In genomic region chr6:108559884-108560462, GRCh38 we compare ENCODE assay signal across 8 cellular contexts. TPM values are rescaled to one million over a fixed set of nuclear protein-coding genes. Genes with fewer than 3 reads are reported as not detected.
DNase-seq lines count a peak whose midpoint lies in the region; ATAC-seq, FAIRE-seq and TF ChIP-seq lines count a peak whose summit lies in the region.

No MANE protein-coding gene starts in this region.

- H3K27me3 Mint-ChIP-seq in activated naive CD4-positive, alpha-beta T cell treated with anti-CD3 and anti-CD28 coated beads, Interleukin-2, amount 50 U/mL, for 24 hours, result no peaks in the 10 kb centered on the region

- no peak for FAIRE-seq in GM12891 (lab: Jason Lieb, UNC)

- H3K27ac Mint-ChIP-seq in activated naive CD4-positive, alpha-beta T cell treated with anti-CD3 and anti-CD28 coated beads, Interleukin-2, amount 50 U/mL, for 24 hours, result peak overlapping the region; percentile 35

- CTCF ChIA-PET in HCT116 (lab: Charles Lee), result interaction anchor here (0.8 to 1.5 kb wide), 4 partner anchors 61 to 535 kb away, joined by 3 read pairs; partner anchors contain the start of genes CEP57L1 and SESN1

- TSS peak; percentile 95 for BruUV-seq in HCT116 (replicated peaks; lab: Mats Ljungman, UMichigan)

- H3K79me2 ChIP-seq in HCT116 (ENCODE audit: insufficient read depth, low read length), result peaks cover 34% of the 10 kb centered on the region

- no peaks in the 10 kb centered on the region for H3K9me3 Mint-ChIP-seq in activated naive CD4-positive, alpha-beta T cell treated with anti-CD3 and anti-CD28 coated beads, Interleukin-2, amount 50 U/mL, for 24 hours

- peaks cover 2% of the 10 kb centered on the region; the same call in 1 of the 2 replicates for H4K20me1 ChIP-seq in HCT116 (ENCODE audit: insufficient read depth)

- H3K4me1 Mint-ChIP-seq in activated naive CD4-positive, alpha-beta T cell treated with anti-CD3 and anti-CD28 coated beads, Interleukin-2, amount 50 U/mL, for 24 hours, result peaks cover 34% of the 10 kb centered on the region

- POLR2A ChIA-PET in HCT116 (lab: Charles Lee), result interaction anchor here (0.8 to 1.6 kb wide), 8 partner anchors 60 to 535 kb away, joined by 3 to 5 read pairs (median 4); partner anchors contain the start of genes ARMC2, CEP57L1 and SESN1

- H3K4me3 ChIP-seq in HCT116 (replicated peaks in 1 of 2; ENCODE audit: low read depth in 1 of 2, low read length in 2 of 2), result peak overlapping the region; percentile 86
- H3K4me3 ChIP-seq in neuron (ENCODE audit: low read length), result peak overlapping the region; percentile 74

- peak overlapping the region; percentile 95 for H3K4me3 Mint-ChIP-seq in activated naive CD4-positive, alpha-beta T cell treated with anti-CD3 and anti-CD28 coated beads, Interleukin-2, amount 50 U/mL, for 24 hours

- peak overlapping the region; percentile 92 for H3K4me2 ChIP-seq in HCT116 (ENCODE audit: low read length)

- H3K4me1 ChIP-seq in HCT116 (ENCODE audit: control insufficient read depth in 1 of 2, insufficient read depth in 2 of 2, low read length in 2 of 2) (peaks cover 35 to 54% of the 10 kb centered on the region in 2 experiments), foreskin keratinocyte (peaks cover 28% of the 10 kb centered on the region), neuron (ENCODE audit: insufficient read depth, low read length) (peaks cover 16% of the 10 kb centered on the region)

- no peaks in the 10 kb centered on the region for H3K36me3 ChIP-seq in HCT116 (ENCODE audit: control insufficient read depth in 1 of 2, insufficient read depth in 2 of 2, low read length in 2 of 2)
- no peaks in the 10 kb centered on the region for H3K36me3 ChIP-seq in neuron (ENCODE audit: insufficient read depth, low read length)

- H3K9me2 ChIP-seq in HCT116 (ENCODE audit: insufficient read depth), result no peaks in the 10 kb centered on the region

- no peak overlapping the region for H2AFZ ChIP-seq in HCT116 (ENCODE audit: low read depth, low read length, poor library complexity, severe bottlenecking)
- peak overlapping the region; percentile 96 for H2AFZ ChIP-seq in neuron (ENCODE audit: low read depth, low read length)

- H3K9ac ChIP-seq in HCT116 (ENCODE audit: low read length), result peak overlapping the region; percentile 77

- intact Hi-C loops in HCT116 (cut with micrococcal nuclease), result loop anchor here (1.0 to 5.0 kb wide), 5 partner anchors 112 to 822 kb away; partner anchors contain the start of gene CD164

- H3K27ac ChIP-seq in HCT116 (ENCODE audit: low read depth, low read length) (peak overlapping the region; percentile 84), foreskin keratinocyte (peak overlapping the region; percentile 90)

- no peaks in the 10 kb centered on the region for H3K9me3 ChIP-seq in HCT116 (ENCODE audit: control insufficient read depth in 1 of 2, insufficient read depth in 1 of 2, low read depth in 1 of 2, low read length in 2 of 2)
- H3K9me3 ChIP-seq in neuron (ENCODE audit: low read length), result peaks cover 9% of the 10 kb centered on the region

- no peak for TF ChIP-seq CTCF in HCT116 (IDR thresholded peaks at IDR 0.05 in 2 of 3, conservative IDR thresholded peaks at IDR 0.05 in 1 of 3; ENCODE audit: borderline replicate concordance in 1 of 3, insufficient read depth in 1 of 3, low read depth in 2 of 3, low read length in 2 of 3)
- TF ChIP-seq CTCF in foreskin keratinocyte (conservative IDR thresholded peaks at IDR 0.05), result no peak

- H3K36me3 Mint-ChIP-seq in activated naive CD4-positive, alpha-beta T cell treated with anti-CD3 and anti-CD28 coated beads, Interleukin-2, amount 50 U/mL, for 24 hours, result peaks cover 2% of the 10 kb centered on the region

- TF ChIP-seq POLR2A in HCT116 (IDR thresholded peaks at IDR 0.05; ENCODE audit: borderline replicate concordance, extremely low read depth, insufficient read depth, insufficient read length) (no peak), GM12891 (IDR thresholded peaks at IDR 0.05; ENCODE audit: low read depth, low read length) (no peak)

- RAD21 ChIA-PET in HCT116 (lab: Charles Lee; ENCODE audit: low non-redundant PET in 1 of 2, low total read pairs in 2 of 2, uncharacterized antibody in 2 of 2, unreplicated experiment in 2 of 2), result interaction anchor here in 1 of 2 experiments (0.6 kb wide), 2 partner anchors 28 to 107 kb away, joined by 3 to 4 read pairs; no protein-coding TSS in a partner anchor

- peak; percentile 87 for DNase-seq in ELF-1 (ENCODE audit: low read depth, low spot score)
- DNase-seq in HCT116 (ENCODE audit: low read depth, low spot score), result no peak
- peak; percentile 64 for DNase-seq in NCI-H226
- DNase-seq in foreskin keratinocyte, result peak; percentile 68 to 78
- DNase-seq in UCSD-AML1 (lab: John Stamatoyannopoulos, UW; ENCODE audit: unreplicated experiment), result no peak
- DNase-seq in GM12891 (ENCODE audit: insufficient read length, low spot score), result no peak

- no peaks in the 10 kb centered on the region for H3K27me3 ChIP-seq in HCT116 (ENCODE audit: insufficient read depth, low read length)
- no peaks in the 10 kb centered on the region for H3K27me3 ChIP-seq in foreskin keratinocyte
- no peaks in the 10 kb centered on the region for H3K27me3 ChIP-seq in neuron (ENCODE audit: insufficient read depth, low read length)

- ATAC-seq in HCT116, result peak; percentile 2
- ATAC-seq in foreskin keratinocyte, result peak; percentile 2

- TF ChIP-seq RAD21 in HCT116 (IDR thresholded peaks at IDR 0.05; ENCODE audit: low read depth), result no peak

TF ChIP-seq in HCT116, 20 proteins besides CTCF, POLR2A, EP300 and RAD21:
- TF ChIP-seq EZH2phosphoT487 (IDR thresholded peaks at IDR 0.05; ENCODE audit: borderline replicate concordance) (no peak), ATF3 (IDR thresholded peaks at IDR 0.05) (no peak)

TF ChIP-seq in GM12891, 5 proteins besides CTCF, POLR2A, EP300 and RAD21:
- TF ChIP-seq TAF1 (IDR thresholded peaks at IDR 0.05; ENCODE audit: low read depth, low read length) (no peak), PAX5 (IDR thresholded peaks at IDR 0.05; ENCODE audit: insufficient read depth, low read length, severe bottlenecking) (no peak), POU2F2 (IDR thresholded peaks at IDR 0.05; ENCODE audit: low read depth, low read length) (no peak), POLR2AphosphoS5 (IDR thresholded peaks at IDR 0.05; ENCODE audit: low read depth, low read length) (no peak), SPI1 (IDR thresholded peaks at IDR 0.05; ENCODE audit: low read depth, low read length) (no peak)

RNA-seq across cellular contexts. Expression of gene FOXO3, which starts 0.7 kb away (rescaled TPM):
- 40.0 TPM for total RNA-seq in HCT116 (2021; ENCODE audit: unreplicated experiment)
- 20.9 and 25.9 TPM in 2 replicates for polyA plus RNA-seq in HCT116 (2012)
- 23.3 and 24.0 TPM in 2 replicates for total RNA-seq in foreskin keratinocyte
- 4.2 and 5.4 TPM in 2 replicates for polyA plus RNA-seq in foreskin keratinocyte
- 0.56 TPM for polyA plus RNA-seq in GM12891 (2012; ENCODE audit: low read depth, missing spikeins)

Comparison
In these comparisons a context has a peak if more than half of its experiments do, and no peak if none do; other contexts are left out.
1. DNase-seq: peak in ELF-1 (single experiment), NCI-H226 (single experiment) and foreskin keratinocyte (2 of 2); none in HCT116 (single experiment), UCSD-AML1 (single experiment) and GM12891 (single experiment).